ENCODE assay signal across 8 cellular contexts in genomic region chr4:144611850-144612249, GRCh38. TPM values are rescaled to one million over a fixed set of nuclear protein-coding genes. Genes with fewer than 3 reads are reported as not detected.
DNase-seq lines count a peak whose midpoint lies in the region; ATAC-seq and TF ChIP-seq lines count a peak whose summit lies in the region.

No MANE protein-coding gene starts in this region.

- H4K91ac ChIP-seq in H9 (ENCODE audit: insufficient read length, low read depth, low read length), result no peak overlapping the region
- no peak overlapping the region for H4K91ac ChIP-seq in mesenchymal stem cell (ENCODE audit: low read length)

- H2BK15ac ChIP-seq in H9 (ENCODE audit: low read depth, low read length) (no peak overlapping the region), mesenchymal stem cell (ENCODE audit: low read depth, poor library complexity, severe bottlenecking) (no peak overlapping the region)

- no peak overlapping the region for H2BK20ac ChIP-seq in H9 (ENCODE audit: low read depth, low read length, poor library complexity, severe bottlenecking)

- no peak overlapping the region for H4K5ac ChIP-seq in H9 (ENCODE audit: insufficient read length, low read depth, low read length)

- no peaks in the 10 kb centered on the region for H3K36me3 Mint-ChIP-seq in H9 (ENCODE audit: insufficient read depth in 1 of 3, low read depth in 3 of 3)
- no peaks in the 10 kb centered on the region for H3K36me3 Mint-ChIP-seq in activated CD8-positive, alpha-beta memory T cell treated with anti-CD3 and anti-CD28 coated beads, Interleukin-2, amount 10 ng/mL, durations not matched to agents 7 days and 5 days

- intact Hi-C loops in ovary (cut with DNase I), result no loop called here

- H3K4me3 ChIP-seq in GM12864 (ENCODE audit: low read depth, low read length), result no peak overlapping the region
- H3K4me3 ChIP-seq in mesenchymal stem cell (ENCODE audit: insufficient read depth in 1 of 2, low read depth in 1 of 2, low read length in 2 of 2), result no peak overlapping the region
- no peak overlapping the region for H3K4me3 ChIP-seq in ovary

- H3T11ph ChIP-seq in H9 (ENCODE audit: low read length), result no peak overlapping the region

- H3K23ac ChIP-seq in H9 (ENCODE audit: insufficient read length, low read depth, low read length) (no peak overlapping the region), mesenchymal stem cell (ENCODE audit: low read length in 2 of 2) (no peak overlapping the region)

- no peaks in the 10 kb centered on the region for H3K4me1 Mint-ChIP-seq in H9
- no peaks in the 10 kb centered on the region for H3K4me1 Mint-ChIP-seq in activated CD8-positive, alpha-beta memory T cell treated with anti-CD3 and anti-CD28 coated beads, Interleukin-2, amount 10 ng/mL, durations not matched to agents 7 days and 5 days

- H3K56ac ChIP-seq in H9 (ENCODE audit: insufficient read length, low read depth, low read length), result no peak overlapping the region

- no peak for TF ChIP-seq POLR2A in ovary (IDR thresholded peaks at IDR 0.05)

- no peak overlapping the region for H4K8ac ChIP-seq in H9 (replicated peaks; ENCODE audit: insufficient read length, low read depth, low read length)
- H4K8ac ChIP-seq in mesenchymal stem cell (ENCODE audit: low read length), result no peak overlapping the region

- H3K4me1 ChIP-seq in H9 (ENCODE audit: insufficient read depth, low read length) (no peaks in the 10 kb centered on the region), mesenchymal stem cell (ENCODE audit: control insufficient read depth, insufficient read depth, low read depth, low read length) (no peaks in the 10 kb centered on the region), ovary (ENCODE audit: insufficient read depth) (no peaks in the 10 kb centered on the region)

- TF ChIP-seq CTCF in GM12864 (IDR thresholded peaks at IDR 0.05; ENCODE audit: low read depth, low read length, missing control alignments) (peak; percentile 67), H9 (conservative IDR thresholded peaks at IDR 0.05) (peak; percentile 74), ovary (IDR thresholded peaks at IDR 0.05) (no peak)

- H3K9ac ChIP-seq in H9 (ENCODE audit: extremely low read depth, insufficient read length, low read length), result no peak overlapping the region
- H3K9ac ChIP-seq in mesenchymal stem cell (ENCODE audit: low read length), result no peak overlapping the region

- no peak for ATAC-seq in GM21717 (IDR thresholded peaks at IDR 0.05; ENCODE audit: unreplicated experiment)
- ATAC-seq in left lobe of liver, result no peak
- ATAC-seq in activated CD8-positive, alpha-beta memory T cell treated with anti-CD3 and anti-CD28 coated beads, Interleukin-2, amount 10 ng/mL, durations not matched to agents 7 days and 5 days, result no peak

- no peak overlapping the region for H2AK5ac ChIP-seq in H9 (ENCODE audit: insufficient read length, low read length)
- no peak overlapping the region for H2AK5ac ChIP-seq in mesenchymal stem cell (ENCODE audit: low read length, severe bottlenecking)

- no peak overlapping the region for H3K4me3 Mint-ChIP-seq in H9
- H3K4me3 Mint-ChIP-seq in activated CD8-positive, alpha-beta memory T cell treated with anti-CD3 and anti-CD28 coated beads, Interleukin-2, amount 10 ng/mL, durations not matched to agents 7 days and 5 days, result no peak overlapping the region

- H3K18ac ChIP-seq in H9 (ENCODE audit: insufficient read length, low read depth, low read length) (no peak overlapping the region), mesenchymal stem cell (ENCODE audit: low read depth in 1 of 2, low read length in 2 of 2) (no peak overlapping the region)

- CTCF ChIA-PET in activated CD8-positive, alpha-beta memory T cell treated with anti-CD3 and anti-CD28 coated beads, Interleukin-2, amount 10 ng/mL, durations not matched to agents 7 days and 5 days (lab: Charles Lee), result no interaction called here

- no peaks in the 10 kb centered on the region for H3K9me3 Mint-ChIP-seq in H9
- H3K9me3 Mint-ChIP-seq in activated CD8-positive, alpha-beta memory T cell treated with anti-CD3 and anti-CD28 coated beads, Interleukin-2, amount 10 ng/mL, durations not matched to agents 7 days and 5 days (ENCODE audit: low read depth), result peaks cover 2% of the 10 kb centered on the region

- H3K79me1 ChIP-seq in H9 (ENCODE audit: insufficient read depth, low read depth, low read length, poor library complexity, severe bottlenecking) (no peaks in the 10 kb centered on the region), mesenchymal stem cell (replicated peaks; ENCODE audit: low read length, poor library complexity, severe bottlenecking) (no peaks in the 10 kb centered on the region)

- H2BK12ac ChIP-seq in H9 (ENCODE audit: insufficient read length, low read depth, low read length) (no peak overlapping the region), mesenchymal stem cell (ENCODE audit: low read length in 2 of 2) (no peak overlapping the region)

- H3K23me2 ChIP-seq in H9 (ENCODE audit: insufficient read length, low read depth, low read length, poor library complexity, severe bottlenecking), result no peaks in the 10 kb centered on the region

- no peaks in the 10 kb centered on the region for H3K9me3 ChIP-seq in H9 (ENCODE audit: control insufficient read depth, low read depth, low read length)
- no peaks in the 10 kb centered on the region for H3K9me3 ChIP-seq in mesenchymal stem cell (ENCODE audit: control insufficient read depth, low read length)
- H3K9me3 ChIP-seq in ovary, result no peaks in the 10 kb centered on the region

- H3K4ac ChIP-seq in H9 (ENCODE audit: low read depth, low read length), result no peak overlapping the region
- H3K4ac ChIP-seq in mesenchymal stem cell (ENCODE audit: low read depth in 1 of 2, low read length in 2 of 2), result no peak overlapping the region

- no peak overlapping the region for H3K14ac ChIP-seq in H9 (ENCODE audit: insufficient read depth, low read length)
- no peak overlapping the region for H3K14ac ChIP-seq in mesenchymal stem cell (ENCODE audit: low read length in 2 of 2)

- H3K27ac ChIP-seq in H9 (ENCODE audit: insufficient read length, low read depth, low read length), result no peak overlapping the region
- H3K27ac ChIP-seq in mesenchymal stem cell (ENCODE audit: low read length, poor library complexity, severe bottlenecking), result no peak overlapping the region
- no peak overlapping the region for H3K27ac ChIP-seq in ovary

- no peaks in the 10 kb centered on the region for H4K20me1 ChIP-seq in H9 (ENCODE audit: control insufficient read depth, insufficient read depth, insufficient read length)

- no peak overlapping the region for H3K4me2 ChIP-seq in H9 (ENCODE audit: insufficient read depth, insufficient read length, low read length)
- no peak overlapping the region for H3K4me2 ChIP-seq in mesenchymal stem cell (ENCODE audit: low read length, poor library complexity, severe bottlenecking)

- H2AFZ ChIP-seq in H9 (ENCODE audit: low read length) (no peak overlapping the region), mesenchymal stem cell (ENCODE audit: low read depth, low read length) (no peak overlapping the region)

- H3K27me3 ChIP-seq in H9 (ENCODE audit: insufficient read depth, low read length) (no peaks in the 10 kb centered on the region), mesenchymal stem cell (ENCODE audit: control insufficient read depth in 1 of 2, insufficient read depth in 1 of 2, low read length in 2 of 2) (no peaks in the 10 kb centered on the region), ovary (no peaks in the 10 kb centered on the region)

- H2BK120ac ChIP-seq in H9 (ENCODE audit: low read depth, low read length, poor library complexity, severe bottlenecking) (no peak overlapping the region), mesenchymal stem cell (ENCODE audit: low read depth, low read length) (no peak overlapping the region)

- H3K36me3 ChIP-seq in mesenchymal stem cell (ENCODE audit: control insufficient read depth in 1 of 2, insufficient read depth in 2 of 2, low read depth in 1 of 2, low read length in 2 of 2), result no peaks in the 10 kb centered on the region
- H3K36me3 ChIP-seq in ovary, result no peaks in the 10 kb centered on the region

- DNase-seq in GM12864 (ENCODE audit: low read depth) (no peak), H9 (peak; percentile 37), SK-N-DZ (ENCODE audit: low spot score) (peak; percentile 6), mesenchymal stem cell (peak; percentile 23), left lobe of liver (ENCODE audit: low spot score) (no peak), ovary (no peak)
- DNase-seq in activated CD8-positive, alpha-beta memory T cell treated with anti-CD3 and anti-CD28 coated beads, Interleukin-2, amount 10 ng/mL, durations not matched to agents 7 days and 5 days, result no peak

- H2BK5ac ChIP-seq in H9 (ENCODE audit: insufficient read length, low read length), result no peak overlapping the region
- no peak overlapping the region for H2BK5ac ChIP-seq in mesenchymal stem cell (ENCODE audit: low read depth, low read length, poor library complexity, severe bottlenecking)

- H3K27ac Mint-ChIP-seq in H9, result no peak overlapping the region
- no peak overlapping the region for H3K27ac Mint-ChIP-seq in activated CD8-positive, alpha-beta memory T cell treated with anti-CD3 and anti-CD28 coated beads, Interleukin-2, amount 10 ng/mL, durations not matched to agents 7 days and 5 days

- no peak for TF ChIP-seq EP300 in ovary (IDR thresholded peaks at IDR 0.05)

- H3K79me2 ChIP-seq in H9 (ENCODE audit: insufficient read depth, low read length), result no peaks in the 10 kb centered on the region

- no peaks in the 10 kb centered on the region for H3K27me3 Mint-ChIP-seq in H9 (ENCODE audit: low read depth)
- H3K27me3 Mint-ChIP-seq in activated CD8-positive, alpha-beta memory T cell treated with anti-CD3 and anti-CD28 coated beads, Interleukin-2, amount 10 ng/mL, durations not matched to agents 7 days and 5 days, result peaks cover 2% of the 10 kb centered on the region

RNA-seq across cellular contexts. Expression of gene HHIP, which starts 34.1 kb away (rescaled TPM):
- total RNA-seq in H9 (2021) (2.7 and 3.8 TPM in 2 replicates), left lobe of liver (5.8 TPM), ovary (1 to 10 TPM in 4 of 7 donors, under 1 TPM in 3; 0.43 to 2.2 (median 1.1) TPM)
- 2.1 and 3.1 TPM in 2 replicates for polyA plus RNA-seq in SK-N-DZ (2014; cell fraction: cytosol; rRNA removed)
- polyA plus RNA-seq in SK-N-DZ (2014; cell fraction: nucleus; rRNA removed), result 0.12 and 0.70 TPM in 2 replicates
- polyA plus RNA-seq in mesenchymal stem cell (2013, experiment 1 of 2), result 0.01 TPM
- under 0.01 TPM for polyA plus RNA-seq in mesenchymal stem cell (2013, experiment 2 of 2)
- polyA plus RNA-seq in ovary, result 1 to 10 TPM; 1.1 to 4.2 TPM
- total RNA-seq in activated CD8-positive, alpha-beta memory T cell treated with anti-CD3 and anti-CD28 coated beads, Interleukin-2, amount 10 ng/mL, durations not matched to agents 7 days and 5 days, result not detected

Comparison
In these comparisons a context has a peak if more than half of its experiments do, and no peak if none do; other contexts are left out.
1. DNase-seq: peak in H9 (single experiment), SK-N-DZ (single experiment) and mesenchymal stem cell (single experiment); none in GM12864 (single experiment), left lobe of liver (single experiment), ovary (0 of 5) and activated CD8-positive, alpha-beta memory T cell treated with anti-CD3 and anti-CD28 coated beads, Interleukin-2, amount 10 ng/mL, durations not matched to agents 7 days and 5 days (single experiment).
2. CTCF ChIP-seq: peak in GM12864 (single experiment) and H9 (single experiment); none in ovary (0 of 3).